Comparison of ENCODE assay signal across 1 cellular context in the genomic region with DNA sequence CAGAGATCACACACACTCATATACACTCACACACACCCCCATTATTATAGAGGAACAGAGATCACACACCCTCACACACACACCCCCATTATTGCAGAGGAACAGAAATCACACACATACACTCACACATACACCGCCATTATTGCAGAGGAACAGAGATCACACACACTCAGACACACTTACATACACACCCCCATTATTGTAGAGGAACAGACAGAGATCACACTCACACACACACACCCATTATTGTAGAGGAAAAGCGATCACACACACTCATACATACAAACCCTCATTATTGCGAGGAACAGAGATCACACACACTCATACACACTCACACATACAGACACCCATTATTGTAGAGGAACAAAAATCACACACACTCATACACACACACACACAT.
TF ChIP-seq lines count a peak whose summit lies in the region.

No MANE protein-coding gene starts in this region.

TF ChIP-seq in GM12878, 131 proteins besides CTCF, POLR2A, EP300 and RAD21 (continued from another document):
- TF ChIP-seq, protein P1, sequence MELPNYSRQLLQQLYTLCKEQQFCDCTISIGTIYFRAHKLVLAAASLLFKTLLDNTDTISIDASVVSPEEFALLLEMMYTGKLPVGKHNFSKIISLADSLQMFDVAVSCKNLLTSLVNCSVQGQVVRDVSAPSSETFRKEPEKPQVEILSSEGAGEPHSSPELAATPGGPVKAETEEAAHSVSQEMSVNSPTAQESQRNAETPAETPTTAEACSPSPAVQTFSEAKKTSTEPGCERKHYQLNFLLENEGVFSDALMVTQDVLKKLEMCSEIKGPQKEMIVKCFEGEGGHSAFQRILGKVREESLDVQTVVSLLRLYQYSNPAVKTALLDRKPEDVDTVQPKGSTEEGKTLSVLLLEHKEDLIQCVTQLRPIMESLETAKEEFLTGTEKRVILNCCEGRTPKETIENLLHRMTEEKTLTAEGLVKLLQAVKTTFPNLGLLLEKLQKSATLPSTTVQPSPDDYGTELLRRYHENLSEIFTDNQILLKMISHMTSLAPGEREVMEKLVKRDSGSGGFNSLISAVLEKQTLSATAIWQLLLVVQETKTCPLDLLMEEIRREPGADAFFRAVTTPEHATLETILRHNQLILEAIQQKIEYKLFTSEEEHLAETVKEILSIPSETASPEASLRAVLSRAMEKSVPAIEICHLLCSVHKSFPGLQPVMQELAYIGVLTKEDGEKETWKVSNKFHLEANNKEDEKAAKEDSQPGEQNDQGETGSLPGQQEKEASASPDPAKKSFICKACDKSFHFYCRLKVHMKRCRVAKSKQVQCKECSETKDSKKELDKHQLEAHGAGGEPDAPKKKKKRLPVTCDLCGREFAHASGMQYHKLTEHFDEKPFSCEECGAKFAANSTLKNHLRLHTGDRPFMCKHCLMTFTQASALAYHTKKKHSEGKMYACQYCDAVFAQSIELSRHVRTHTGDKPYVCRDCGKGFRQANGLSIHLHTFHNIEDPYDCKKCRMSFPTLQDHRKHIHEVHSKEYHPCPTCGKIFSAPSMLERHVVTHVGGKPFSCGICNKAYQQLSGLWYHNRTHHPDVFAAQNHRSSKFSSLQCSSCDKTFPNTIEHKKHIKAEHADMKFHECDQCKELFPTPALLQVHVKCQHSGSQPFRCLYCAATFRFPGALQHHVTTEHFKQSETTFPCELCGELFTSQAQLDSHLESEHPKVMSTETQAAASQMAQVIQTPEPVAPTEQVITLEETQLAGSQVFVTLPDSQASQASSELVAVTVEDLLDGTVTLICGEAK (IDR thresholded peaks at IDR 0.05; ENCODE audit: borderline replicate concordance): no peak
- TF ChIP-seq, protein P2, sequence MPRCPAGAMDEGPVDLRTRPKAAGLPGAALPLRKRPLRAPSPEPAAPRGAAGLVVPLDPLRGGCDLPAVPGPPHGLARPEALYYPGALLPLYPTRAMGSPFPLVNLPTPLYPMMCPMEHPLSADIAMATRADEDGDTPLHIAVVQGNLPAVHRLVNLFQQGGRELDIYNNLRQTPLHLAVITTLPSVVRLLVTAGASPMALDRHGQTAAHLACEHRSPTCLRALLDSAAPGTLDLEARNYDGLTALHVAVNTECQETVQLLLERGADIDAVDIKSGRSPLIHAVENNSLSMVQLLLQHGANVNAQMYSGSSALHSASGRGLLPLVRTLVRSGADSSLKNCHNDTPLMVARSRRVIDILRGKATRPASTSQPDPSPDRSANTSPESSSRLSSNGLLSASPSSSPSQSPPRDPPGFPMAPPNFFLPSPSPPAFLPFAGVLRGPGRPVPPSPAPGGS (IDR thresholded peaks at IDR 0.05; ENCODE audit: borderline replicate concordance, insufficient read depth, low read depth, low read length, poor library complexity, severe bottlenecking): peak; percentile 49
- 0 out of 2 replicates have a peak, but pooled peaks have one; percentile 14 for TF ChIP-seq CREM (IDR thresholded peaks at IDR 0.05; ENCODE audit: low read depth)
- TF ChIP-seq, protein P3, sequence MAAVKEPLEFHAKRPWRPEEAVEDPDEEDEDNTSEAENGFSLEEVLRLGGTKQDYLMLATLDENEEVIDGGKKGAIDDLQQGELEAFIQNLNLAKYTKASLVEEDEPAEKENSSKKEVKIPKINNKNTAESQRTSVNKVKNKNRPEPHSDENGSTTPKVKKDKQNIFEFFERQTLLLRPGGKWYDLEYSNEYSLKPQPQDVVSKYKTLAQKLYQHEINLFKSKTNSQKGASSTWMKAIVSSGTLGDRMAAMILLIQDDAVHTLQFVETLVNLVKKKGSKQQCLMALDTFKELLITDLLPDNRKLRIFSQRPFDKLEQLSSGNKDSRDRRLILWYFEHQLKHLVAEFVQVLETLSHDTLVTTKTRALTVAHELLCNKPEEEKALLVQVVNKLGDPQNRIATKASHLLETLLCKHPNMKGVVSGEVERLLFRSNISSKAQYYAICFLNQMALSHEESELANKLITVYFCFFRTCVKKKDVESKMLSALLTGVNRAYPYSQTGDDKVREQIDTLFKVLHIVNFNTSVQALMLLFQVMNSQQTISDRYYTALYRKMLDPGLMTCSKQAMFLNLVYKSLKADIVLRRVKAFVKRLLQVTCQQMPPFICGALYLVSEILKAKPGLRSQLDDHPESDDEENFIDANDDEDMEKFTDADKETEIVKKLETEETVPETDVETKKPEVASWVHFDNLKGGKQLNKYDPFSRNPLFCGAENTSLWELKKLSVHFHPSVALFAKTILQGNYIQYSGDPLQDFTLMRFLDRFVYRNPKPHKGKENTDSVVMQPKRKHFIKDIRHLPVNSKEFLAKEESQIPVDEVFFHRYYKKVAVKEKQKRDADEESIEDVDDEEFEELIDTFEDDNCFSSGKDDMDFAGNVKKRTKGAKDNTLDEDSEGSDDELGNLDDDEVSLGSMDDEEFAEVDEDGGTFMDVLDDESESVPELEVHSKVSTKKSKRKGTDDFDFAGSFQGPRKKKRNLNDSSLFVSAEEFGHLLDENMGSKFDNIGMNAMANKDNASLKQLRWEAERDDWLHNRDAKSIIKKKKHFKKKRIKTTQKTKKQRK (IDR thresholded peaks at IDR 0.05; ENCODE audit: low read depth, low read length): no peak
- TF ChIP-seq TAF1 (IDR thresholded peaks at IDR 0.05; ENCODE audit: borderline replicate concordance, low read depth, low read length): no peak
- no peak for TF ChIP-seq TARDBP (IDR thresholded peaks at IDR 0.05; ENCODE audit: borderline replicate concordance)
- peak; percentile 99 for TF ChIP-seq HDGF (IDR thresholded peaks at IDR 0.05)
- no peak for TF ChIP-seq KLF5 (IDR thresholded peaks at IDR 0.05; ENCODE audit: partially characterized antibody)
- TF ChIP-seq CHD2 (IDR thresholded peaks at IDR 0.05; ENCODE audit: borderline replicate concordance, low read depth, low read length): no peak
- TF ChIP-seq YBX1 (IDR thresholded peaks at IDR 0.05): 0 out of 2 replicates have a peak, but pooled peaks have one; percentile 8
- TF ChIP-seq DPF2 (IDR thresholded peaks at IDR 0.05): no peak
- peak; percentile 33; the same call in 1 of the 2 replicates for TF ChIP-seq SMAD5 (IDR thresholded peaks at IDR 0.05; ENCODE audit: low read depth)
- TF ChIP-seq BHLHE40 (IDR thresholded peaks at IDR 0.05; ENCODE audit: borderline replicate concordance in 1 of 2, low read depth in 2 of 2, low read length in 1 of 2): no peak
- no peak for TF ChIP-seq RCOR1 (conservative IDR thresholded peaks at IDR 0.05; ENCODE audit: low read depth, low read length)
- TF ChIP-seq SREBF2 (IDR thresholded peaks at IDR 0.05; ENCODE audit: low read length): no peak
- TF ChIP-seq MTA3 (IDR thresholded peaks at IDR 0.05; ENCODE audit: borderline replicate concordance, low read length): no peak
- TF ChIP-seq MYB (IDR thresholded peaks at IDR 0.05; ENCODE audit: borderline replicate concordance, low read depth, low read length): no peak
- TF ChIP-seq MYC (IDR thresholded peaks at IDR 0.05; ENCODE audit: insufficient read depth, insufficient read length, insufficient replicate concordance, low read length, severe bottlenecking): no peak
- TF ChIP-seq ATF7 (IDR thresholded peaks at IDR 0.05; ENCODE audit: low read depth): no peak
- TF ChIP-seq TCF3 (IDR thresholded peaks at IDR 0.05; ENCODE audit: borderline replicate concordance, insufficient read depth, low read depth, low read length): no peak
- TF ChIP-seq IKZF1 (conservative IDR thresholded peaks at IDR 0.05): no peak
- peak; percentile 22; the same call in 1 of the 2 replicates for TF ChIP-seq POLR2AphosphoS5 (IDR thresholded peaks at IDR 0.05; ENCODE audit: low read length)
- TF ChIP-seq EED (IDR thresholded peaks at IDR 0.05; ENCODE audit: low read depth): no peak
